ENCODE assay signal across 19 cellular contexts in the genomic region with DNA sequence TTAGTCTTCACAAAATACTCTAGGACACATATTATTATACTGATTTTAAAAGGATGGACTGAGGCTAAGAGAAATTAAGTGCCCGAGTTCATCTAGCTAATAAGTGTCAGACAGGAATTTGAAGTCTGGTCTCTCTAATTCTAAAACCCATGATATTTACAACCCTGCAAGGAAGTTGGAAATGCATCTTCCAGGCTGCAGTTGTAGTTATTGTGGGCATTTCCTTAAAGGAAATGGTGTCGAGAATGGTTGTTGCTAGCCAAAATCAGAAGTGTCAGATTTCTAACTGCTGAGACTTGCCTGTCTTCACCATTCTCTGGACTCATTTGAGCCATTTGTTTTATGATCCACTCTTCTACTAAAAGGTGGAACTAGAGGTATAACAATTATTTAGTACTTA.
A peak's percentile ranks its signal among the peaks of the same experiment; 100 is the strongest.
DNase-seq lines count a peak whose midpoint lies in the region; ATAC-seq and TF ChIP-seq lines count a peak whose summit lies in the region.
"Had no signal": no experiment of that assay in that cellular context is flagged by ENCODE, and none has a peak within 500 bp of the region (broad histone marks: within the 10 kb centered on the region; RNA-seq: fewer than 3 reads in every experiment).

No MANE protein-coding gene starts in this region.

- intact Hi-C loops in left ventricle myocardium inferior (cut with micrococcal nuclease), result no loop called here
- intact Hi-C loops in left ventricle myocardium superior (cut with micrococcal nuclease), result loop anchor here (10.0 kb wide), 1 partner anchor 72 kb away; no protein-coding TSS in a partner anchor

- no peaks in the 10 kb centered on the region for H3K36me3 ChIP-seq in left ventricle myocardium inferior

- H3K4me1 ChIP-seq in left ventricle myocardium inferior, result peaks cover 45% of the 10 kb centered on the region

- no peak overlapping the region for H3K4me3 ChIP-seq in left ventricle myocardium inferior
- H3K4me3 ChIP-seq in epithelial cell of esophagus (ENCODE audit: low read length), result no peak overlapping the region
- H3K4me3 ChIP-seq: SJSA1 had no signal

- TF ChIP-seq CTCF in left ventricle myocardium inferior (IDR thresholded peaks at IDR 0.05; ENCODE audit: borderline replicate concordance), result no peak
- TF ChIP-seq CTCF in epithelial cell of esophagus (IDR thresholded peaks at IDR 0.05; ENCODE audit: insufficient read depth, low read depth, low read length, missing control alignments), result no peak

- no peak for ATAC-seq in left ventricle myocardium superior
- ATAC-seq: HepG2, Right ventricle myocardium inferior had no signal

- no peak for DNase-seq in left ventricle myocardium inferior
- no peak for DNase-seq in left ventricle myocardium superior
- peak; percentile 24 for DNase-seq in epithelial cell of esophagus (ENCODE audit: low read depth)
- DNase-seq in pulmonary artery endothelial cell (ENCODE audit: low read depth, low spot score), result peak; percentile 27
- DNase-seq in activated naive CD4-positive, alpha-beta T cell treated with Interleukin-2 at 50 U/mL for 16 hours, result no peak
- DNase-seq in CD1c-positive myeloid dendritic cell (ENCODE audit: extremely low spot score), result no peak
- DNase-seq in GM19240 (ENCODE audit: insufficient read length, low spot score), result no peak
- DNase-seq: DMS79, KBM-7, NCI-H1092 treated with DMSO at 0.1 percent for 48 hours, NCI-H1436 treated with DMSO at 0.1 percent for 48 hours, NCI-H2029, NCI-H2171, NCI-H524 treated with DMSO at 0.1 percent for 48 hours, OCI-M1 had no signal

- H3K27me3 ChIP-seq in left ventricle myocardium inferior (ENCODE audit: low read depth), result no peaks in the 10 kb centered on the region
- H3K27me3 ChIP-seq: SJSA1 had no signal

- no peaks in the 10 kb centered on the region for H3K9me3 ChIP-seq in left ventricle myocardium inferior (replicated peaks)
- H3K9me3 ChIP-seq: SJSA1 had no signal

- peak overlapping the region; percentile 44 for H3K27ac ChIP-seq in left ventricle myocardium inferior (replicated peaks)
- H3K27ac ChIP-seq: HL-60, SJSA1 had no signal

Comparison
In these comparisons a context has a peak if more than half of its experiments do, and no peak if none do; other contexts are left out.
1. DNase-seq: peak in epithelial cell of esophagus (single experiment) and pulmonary artery endothelial cell (single experiment); none in left ventricle myocardium inferior (single experiment), left ventricle myocardium superior (single experiment), activated naive CD4-positive, alpha-beta T cell treated with Interleukin-2 at 50 U/mL for 16 hours (single experiment), CD1c-positive myeloid dendritic cell (single experiment) and GM19240 (single experiment).